ENCODE assay signal across 12 cellular contexts in genomic region chr16:28936784-28937155, GRCh38. TPM values are rescaled to one million over a fixed set of nuclear protein-coding genes. Genes with fewer than 3 reads are reported as not detected.
DNase-seq lines count a peak whose midpoint lies in the region; ATAC-seq and TF ChIP-seq lines count a peak whose summit lies in the region.
"Had no signal": no experiment of that assay in that cellular context is flagged by ENCODE, and none has a peak within 500 bp of the region (broad histone marks: within the 10 kb centered on the region; RNA-seq: fewer than 3 reads in every experiment).

No MANE protein-coding gene starts in this region.

- no peak for DNase-seq in activated naive CD4-positive, alpha-beta T cell (lab: John Stamatoyannopoulos, UW)
- no peak for DNase-seq in activated CD8-positive, alpha-beta T cell treated with anti-CD3 and anti-CD28 coated beads, Interleukin-2, amount 10 ng/mL, durations not matched to agents 7 days and 5 days
- DNase-seq in lower lobe of right lung: peak; percentile 49
- no peak for DNase-seq in suprapubic skin (ENCODE audit: low spot score in 2 of 2)
- DNase-seq in T-helper 9 cell: no peak
- no peak for DNase-seq in ascending aorta (ENCODE audit: low spot score in 2 of 2)
- DNase-seq in NAMALWA (ENCODE audit: low spot score): no peak
- DNase-seq: NCI-H1694 treated with DMSO at 0.1 percent for 48 hours, NCI-H524 treated with DMSO at 0.1 percent for 48 hours had no signal

- peaks cover 16% of the 10 kb centered on the region for H3K4me1 Mint-ChIP-seq in activated naive CD4-positive, alpha-beta T cell treated with anti-CD3 and anti-CD28 coated beads, Interleukin-2, amount 50 U/mL, for 24 hours
- peaks cover 25% of the 10 kb centered on the region for H3K4me1 Mint-ChIP-seq in activated CD8-positive, alpha-beta T cell treated with anti-CD3 and anti-CD28 coated beads, Interleukin-2, amount 10 ng/mL, durations not matched to agents 7 days and 5 days (ENCODE audit: low read depth)

- H3K27ac ChIP-seq in lower lobe of right lung (no peak overlapping the region), suprapubic skin (no peak overlapping the region), ascending aorta (no peak overlapping the region)

- peak overlapping the region; percentile 66 for H3K27ac Mint-ChIP-seq in activated naive CD4-positive, alpha-beta T cell treated with anti-CD3 and anti-CD28 coated beads, Interleukin-2, amount 50 U/mL, for 24 hours
- H3K27ac Mint-ChIP-seq in activated CD8-positive, alpha-beta T cell treated with anti-CD3 and anti-CD28 coated beads, Interleukin-2, amount 10 ng/mL, durations not matched to agents 7 days and 5 days: peak overlapping the region; percentile 20

- H3K27me3 Mint-ChIP-seq in activated naive CD4-positive, alpha-beta T cell treated with anti-CD3 and anti-CD28 coated beads, Interleukin-2, amount 50 U/mL, for 24 hours: no peaks in the 10 kb centered on the region
- H3K27me3 Mint-ChIP-seq in activated CD8-positive, alpha-beta T cell treated with anti-CD3 and anti-CD28 coated beads, Interleukin-2, amount 10 ng/mL, durations not matched to agents 7 days and 5 days (ENCODE audit: low read depth): no peaks in the 10 kb centered on the region

- H3K9me3 ChIP-seq in lower lobe of right lung: no peaks in the 10 kb centered on the region
- H3K9me3 ChIP-seq in suprapubic skin: no peaks in the 10 kb centered on the region
- H3K9me3 ChIP-seq in ascending aorta: no peaks in the 10 kb centered on the region

- intact Hi-C loops in lower lobe of right lung (cut with DNase I): no loop called here
- intact Hi-C loops in ascending aorta (cut with DNase I): no loop called here

- H3K36me3 ChIP-seq in lower lobe of right lung: no peaks in the 10 kb centered on the region
- no peaks in the 10 kb centered on the region for H3K36me3 ChIP-seq in suprapubic skin
- H3K36me3 ChIP-seq in ascending aorta: no peaks in the 10 kb centered on the region

- peaks cover 7% of the 10 kb centered on the region for H3K4me1 ChIP-seq in lower lobe of right lung
- H3K4me1 ChIP-seq in suprapubic skin: peaks cover 3% of the 10 kb centered on the region
- no peaks in the 10 kb centered on the region for H3K4me1 ChIP-seq in ascending aorta

- no peak for TF ChIP-seq EP300 in suprapubic skin (IDR thresholded peaks at IDR 0.05)

- H3K4me3 ChIP-seq in lower lobe of right lung: peak overlapping the region; percentile 39
- peak overlapping the region; percentile 24 for H3K4me3 ChIP-seq in suprapubic skin
- H3K4me3 ChIP-seq in ascending aorta: no peak overlapping the region

- CTCF ChIA-PET in activated CD8-positive, alpha-beta T cell treated with anti-CD3 and anti-CD28 coated beads, Interleukin-2, amount 10 ng/mL, durations not matched to agents 7 days and 5 days (lab: Charles Lee): interaction anchor here (0.7 to 3.1 kb wide), 5 partner anchors 8 to 56 kb away, joined by 3 to 49 read pairs (median 3); partner anchors contain the start of gene RABEP2

- POLR2A ChIA-PET in activated CD8-positive, alpha-beta T cell treated with anti-CD3 and anti-CD28 coated beads, Interleukin-2, amount 10 ng/mL, durations not matched to agents 7 days and 5 days (lab: Charles Lee): interaction anchor here (1.4 kb wide), 1 partner anchor 114 kb away, joined by 3 read pairs; the partner anchor contains the start of gene ATXN2L

- H3K27me3 ChIP-seq in lower lobe of right lung (ENCODE audit: low read depth) (no peaks in the 10 kb centered on the region), suprapubic skin (no peaks in the 10 kb centered on the region), ascending aorta (no peaks in the 10 kb centered on the region)

- H3K36me3 Mint-ChIP-seq in activated naive CD4-positive, alpha-beta T cell treated with anti-CD3 and anti-CD28 coated beads, Interleukin-2, amount 50 U/mL, for 24 hours: no peaks in the 10 kb centered on the region
- H3K36me3 Mint-ChIP-seq in activated CD8-positive, alpha-beta T cell treated with anti-CD3 and anti-CD28 coated beads, Interleukin-2, amount 10 ng/mL, durations not matched to agents 7 days and 5 days (ENCODE audit: low read depth): no peaks in the 10 kb centered on the region

- WGBS in suprapubic skin: 81% methylated on average over 24 of the region's 26 CpGs

- TF ChIP-seq CTCF in lower lobe of right lung (IDR thresholded peaks at IDR 0.05): no peak
- no peak for TF ChIP-seq CTCF in suprapubic skin (IDR thresholded peaks at IDR 0.05)
- no peak for TF ChIP-seq CTCF in ascending aorta (IDR thresholded peaks at IDR 0.05)

- TF ChIP-seq POLR2A in suprapubic skin (IDR thresholded peaks at IDR 0.05): no peak

- ATAC-seq in activated CD8-positive, alpha-beta T cell treated with anti-CD3 and anti-CD28 coated beads, Interleukin-2, amount 10 ng/mL, durations not matched to agents 7 days and 5 days: no peak
- ATAC-seq in lower lobe of right lung: no peak

- no peaks in the 10 kb centered on the region for H3K9me3 Mint-ChIP-seq in activated naive CD4-positive, alpha-beta T cell treated with anti-CD3 and anti-CD28 coated beads, Interleukin-2, amount 50 U/mL, for 24 hours
- H3K9me3 Mint-ChIP-seq in activated CD8-positive, alpha-beta T cell treated with anti-CD3 and anti-CD28 coated beads, Interleukin-2, amount 10 ng/mL, durations not matched to agents 7 days and 5 days (ENCODE audit: insufficient read depth): no peaks in the 10 kb centered on the region

- peak overlapping the region; percentile 60 for H3K4me3 Mint-ChIP-seq in activated naive CD4-positive, alpha-beta T cell treated with anti-CD3 and anti-CD28 coated beads, Interleukin-2, amount 50 U/mL, for 24 hours
- H3K4me3 Mint-ChIP-seq in activated CD8-positive, alpha-beta T cell treated with anti-CD3 and anti-CD28 coated beads, Interleukin-2, amount 10 ng/mL, durations not matched to agents 7 days and 5 days: peak overlapping the region; percentile 60

RNA-seq across cellular contexts. Expression of gene CD19, which starts 5.0 kb away (rescaled TPM):
- under 1 TPM; 0.52 to 0.68 TPM for total RNA-seq in activated CD8-positive, alpha-beta T cell treated with anti-CD3 and anti-CD28 coated beads, Interleukin-2, amount 10 ng/mL, durations not matched to agents 7 days and 5 days
- total RNA-seq in lower lobe of right lung: 0.21 TPM
- 1 to 10 TPM in 1 of 4 donors, under 1 TPM in 1, not detected in 2; 0.47 to 2.0 TPM for total RNA-seq in suprapubic skin
- not detected for total RNA-seq in ascending aorta
- total RNA-seq: bronchial epithelial cell, osteocyte had no signal

RNA-seq across cellular contexts. Expression of gene RABEP2, which starts 11.7 kb away (rescaled TPM):
- total RNA-seq in activated CD8-positive, alpha-beta T cell treated with anti-CD3 and anti-CD28 coated beads, Interleukin-2, amount 10 ng/mL, durations not matched to agents 7 days and 5 days: 10 to 100 TPM; 22.5 to 23.2 TPM
- total RNA-seq in lower lobe of right lung (18.8 TPM), suprapubic skin (100 to 1,000 TPM in 1 of 4 donors, 10 to 100 TPM in 3; 66.7 to 108 (median 81.5) TPM), ascending aorta (64.5 TPM)

RNA-seq across cellular contexts. Expression of gene NFATC2IP, which starts 14.0 kb away (rescaled TPM):
- 100 to 1,000 TPM; 113 to 120 TPM for total RNA-seq in activated CD8-positive, alpha-beta T cell treated with anti-CD3 and anti-CD28 coated beads, Interleukin-2, amount 10 ng/mL, durations not matched to agents 7 days and 5 days
- 38.4 TPM for total RNA-seq in lower lobe of right lung
- 10 to 100 TPM; 26.4 to 65.3 (median 35.1) TPM for total RNA-seq in suprapubic skin
- total RNA-seq in ascending aorta: 11.2 TPM

RNA-seq across cellular contexts. Expression of gene SPNS1, which starts 37.8 kb away (rescaled TPM):
- total RNA-seq in activated CD8-positive, alpha-beta T cell treated with anti-CD3 and anti-CD28 coated beads, Interleukin-2, amount 10 ng/mL, durations not matched to agents 7 days and 5 days: 10 to 100 TPM; 28.3 to 29.0 TPM
- total RNA-seq in lower lobe of right lung (77.5 TPM), suprapubic skin (10 to 100 TPM; 26.0 to 42.8 (median 32.7) TPM), ascending aorta (59.3 TPM)

RNA-seq across cellular contexts. Expression of gene LAT, which starts 48.1 kb away (rescaled TPM):
- 100 to 1,000 TPM; 270 to 288 TPM for total RNA-seq in activated CD8-positive, alpha-beta T cell treated with anti-CD3 and anti-CD28 coated beads, Interleukin-2, amount 10 ng/mL, durations not matched to agents 7 days and 5 days
- total RNA-seq in lower lobe of right lung: 17.8 TPM
- 10 to 100 TPM in 2 of 4 donors, 1 to 10 TPM in 2; 1.3 to 17.9 (median 9.9) TPM for total RNA-seq in suprapubic skin
- 53.4 TPM for total RNA-seq in ascending aorta

Comparison
In these comparisons a context has a peak if more than half of its experiments do, and no peak if none do; other contexts are left out.
1. H3K4me3 ChIP-seq: peak in lower lobe of right lung (single experiment) and suprapubic skin (single experiment); none in ascending aorta (0 of 2).